In the genomic region with DNA sequence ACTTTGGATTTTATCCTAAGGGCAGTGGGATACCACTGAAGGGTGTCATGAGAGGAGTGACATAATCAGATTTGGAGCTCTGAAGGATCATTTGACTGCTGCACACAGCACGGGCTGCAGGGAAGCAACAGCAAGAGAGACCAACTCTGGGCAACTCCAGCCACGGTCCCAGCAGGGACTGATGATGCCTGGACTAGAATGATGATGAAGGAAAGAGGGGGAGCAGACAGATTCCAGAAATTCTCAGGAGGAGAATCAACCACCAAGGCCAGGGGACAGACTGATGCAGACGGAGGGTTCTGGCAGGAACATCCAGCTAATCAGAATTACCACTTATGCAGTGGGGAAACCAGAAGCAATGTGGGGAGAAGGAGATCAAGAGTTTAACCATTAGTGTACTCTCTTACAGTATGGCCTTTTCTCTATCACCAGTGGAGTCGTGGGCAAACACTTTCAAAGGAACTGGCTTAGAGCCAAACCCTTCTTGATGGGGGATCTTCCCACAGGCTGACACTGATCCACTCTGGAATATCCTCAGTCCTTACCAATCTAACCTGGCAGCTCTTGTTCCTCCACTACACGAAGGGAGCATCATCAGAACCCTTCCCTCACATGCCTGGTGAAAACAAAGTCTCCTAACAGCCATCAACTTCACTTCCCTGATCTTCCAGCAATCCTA, we compare ENCODE assay signal across 18 cellular contexts. TPM values are rescaled to one million over a fixed set of nuclear protein-coding genes. Genes with fewer than 3 reads are reported as not detected.
A peak's percentile ranks its signal among the peaks of the same experiment; 100 is the strongest.
DNase-seq lines count a peak whose midpoint lies in the region; TF ChIP-seq lines count a peak whose summit lies in the region.
"Had no signal": no experiment of that assay in that cellular context is flagged by ENCODE, and none has a peak within 500 bp of the region (broad histone marks: within the 10 kb centered on the region; RNA-seq: fewer than 3 reads in every experiment).

No MANE protein-coding gene starts in this region.

- peaks cover 51% of the 10 kb centered on the region for H3K4me1 Mint-ChIP-seq in activated naive CD4-positive, alpha-beta T cell treated with anti-CD3 and anti-CD28 coated beads, Interleukin-2, amount 10 ng/mL, durations not matched to agents 7 days and 5 days
- peaks cover 59% of the 10 kb centered on the region for H3K4me1 Mint-ChIP-seq in chondrocyte (ENCODE audit: low read depth)
- H3K4me1 Mint-ChIP-seq in immature natural killer cell = peaks cover 32 to 48% of the 10 kb centered on the region in 2 donors

- H3K9me3 Mint-ChIP-seq in activated naive CD4-positive, alpha-beta T cell treated with anti-CD3 and anti-CD28 coated beads, Interleukin-2, amount 10 ng/mL, durations not matched to agents 7 days and 5 days = peaks cover 1% of the 10 kb centered on the region
- no peaks in the 10 kb centered on the region for H3K9me3 Mint-ChIP-seq in chondrocyte (ENCODE audit: low read depth)
- H3K9me3 Mint-ChIP-seq in immature natural killer cell = no peaks in the 10 kb centered on the region
- H3K9me3 Mint-ChIP-seq: activated naive CD4-positive, alpha-beta T cell treated with anti-CD3 and anti-CD28 coated beads for 36 hours had no signal

- H3K27me3 ChIP-seq in skeletal muscle satellite cell (ENCODE audit: control insufficient read depth, insufficient read depth, low read length) = no peaks in the 10 kb centered on the region
- H3K27me3 ChIP-seq: esophagus muscularis mucosa had no signal

- POLR2A ChIA-PET in RWPE1 (lab: Yijun Ruan, JAX; ENCODE audit: low non-redundant PET) = no interaction called here

- TF ChIP-seq CTCF in RWPE1 (conservative IDR thresholded peaks at IDR 0.05; ENCODE audit: low read depth) = no peak
- no peak for TF ChIP-seq CTCF in chondrocyte (IDR thresholded peaks at IDR 0.05)
- no peak for TF ChIP-seq CTCF in lower leg skin (IDR thresholded peaks at IDR 0.05)

- H3K4me3 Mint-ChIP-seq in activated naive CD4-positive, alpha-beta T cell treated with anti-CD3 and anti-CD28 coated beads, Interleukin-2, amount 10 ng/mL, durations not matched to agents 7 days and 5 days = no peak overlapping the region
- H3K4me3 Mint-ChIP-seq in chondrocyte (ENCODE audit: unreplicated experiment) (peak overlapping the region; percentile 18), immature natural killer cell (no peak overlapping the region)
- H3K4me3 Mint-ChIP-seq: activated naive CD4-positive, alpha-beta T cell treated with anti-CD3 and anti-CD28 coated beads for 36 hours had no signal

- H3K27ac Mint-ChIP-seq in activated naive CD4-positive, alpha-beta T cell treated with anti-CD3 and anti-CD28 coated beads, Interleukin-2, amount 10 ng/mL, durations not matched to agents 7 days and 5 days = peak overlapping the region; percentile 4
- H3K27ac Mint-ChIP-seq in chondrocyte (ENCODE audit: unreplicated experiment) (peak overlapping the region; percentile 95), immature natural killer cell (no peak overlapping the region)
- H3K27ac Mint-ChIP-seq: activated naive CD4-positive, alpha-beta T cell treated with anti-CD3 and anti-CD28 coated beads for 36 hours had no signal

- 67 to 69% methylated on average over 5 of the region's 5 CpGs for WGBS in lower leg skin, 2 donors

- DNase-seq in activated naive CD4-positive, alpha-beta T cell treated with anti-CD3 and anti-CD28 coated beads, Interleukin-2, amount 10 ng/mL, durations not matched to agents 7 days and 5 days = no peak
- DNase-seq in activated naive CD4-positive, alpha-beta T cell (lab: John Stamatoyannopoulos, UW) = no peak
- DNase-seq in RWPE1 (ENCODE audit: low spot score) (no peak), chondrocyte (ENCODE audit: low spot score) (no peak), COR-L47 (lab: John Stamatoyannopoulos, UW) (no peak), immature natural killer cell (no peak), lower leg skin (ENCODE audit: low spot score in 2 of 2) (no peak)
- DNase-seq: activated CD4-positive, alpha-beta T cell treated with anti-CD3 and anti-CD28 coated beads, Interleukin-2, amount 50 U/mL, for 1 hour; activated naive CD4-positive, alpha-beta T cell treated with anti-CD3 and anti-CD28 coated beads for 36 hours; cortex of kidney; DMS 273 treated with DMSO at 0.1 percent for 48 hours; NCI-H1105 treated with DMSO at 0.1 percent for 48 hours; NCI-H510A treated with DMSO at 0.1 percent for 48 hours; stimulated activated CD4-positive, alpha-beta T cell treated with anti-CD3 and anti-CD28 coated beads, Interleukin-1b, Interleukin-23, amount 100 ng/mL, for 48 hours; stimulated activated CD8-positive, alpha-beta memory T cell treated with anti-CD3 and anti-CD28 coated beads, Interleukin-4, amount 100 ng/mL, for 48 hours; T-helper 2 cell had no signal

- peaks cover 58% of the 10 kb centered on the region for H3K4me1 ChIP-seq in skeletal muscle satellite cell (ENCODE audit: control insufficient read depth, insufficient read depth, low read length)

- intact Hi-C loops in lower leg skin (cut with DNase I; ENCODE audit: low total_unique reads) = loop anchor here (10.0 kb wide), 1 partner anchor 205 kb away; no protein-coding TSS in a partner anchor

- H3K27ac ChIP-seq in RWPE1 = 0 out of 2 replicates have a peak overlapping the region, but pooled peaks have one; percentile 5
- H3K27ac ChIP-seq: esophagus muscularis mucosa had no signal

- H3K36me3 ChIP-seq in skeletal muscle satellite cell (ENCODE audit: insufficient read depth, low read length) = peaks cover 6% of the 10 kb centered on the region

- CTCF ChIA-PET in activated naive CD4-positive, alpha-beta T cell treated with anti-CD3 and anti-CD28 coated beads, Interleukin-2, amount 10 ng/mL, durations not matched to agents 7 days and 5 days (lab: Charles Lee) = no interaction called here
- CTCF ChIA-PET in RWPE1 (lab: Yijun Ruan, JAX) = interaction anchor here (1.0 kb wide), 1 partner anchor 39 kb away, joined by 3 read pairs; no protein-coding TSS in a partner anchor

- H3K27me3 Mint-ChIP-seq in activated naive CD4-positive, alpha-beta T cell treated with anti-CD3 and anti-CD28 coated beads, Interleukin-2, amount 10 ng/mL, durations not matched to agents 7 days and 5 days = peaks cover 7% of the 10 kb centered on the region
- H3K27me3 Mint-ChIP-seq in chondrocyte (ENCODE audit: low read depth) = no peaks in the 10 kb centered on the region
- peaks cover 2 to 7% (median 6%) of the 10 kb centered on the region in 3 donors for H3K27me3 Mint-ChIP-seq in immature natural killer cell (ENCODE audit: low read depth in 3 of 3)

- TF ChIP-seq POLR2A in lower leg skin (IDR thresholded peaks at IDR 0.05) = no peak

- H3K36me3 Mint-ChIP-seq in activated naive CD4-positive, alpha-beta T cell treated with anti-CD3 and anti-CD28 coated beads, Interleukin-2, amount 10 ng/mL, durations not matched to agents 7 days and 5 days = peaks cover 9% of the 10 kb centered on the region
- no peaks in the 10 kb centered on the region for H3K36me3 Mint-ChIP-seq in chondrocyte (ENCODE audit: low read depth)
- H3K36me3 Mint-ChIP-seq in immature natural killer cell = peaks cover 5 to 9% (median 7%) of the 10 kb centered on the region in 3 donors

- no peaks in the 10 kb centered on the region for H3K9me3 ChIP-seq in skeletal muscle satellite cell (replicated peaks; ENCODE audit: low read length)
- H3K9me3 ChIP-seq: esophagus muscularis mucosa had no signal

- peak overlapping the region; percentile 13 for H3K4me3 ChIP-seq in skeletal muscle satellite cell (ENCODE audit: low read length)
- H3K4me3 ChIP-seq in lower leg skin (ENCODE audit: low read depth, poor library complexity, severe bottlenecking) = no peak overlapping the region
- H3K4me3 ChIP-seq: esophagus muscularis mucosa had no signal

- H3K4me2 ChIP-seq in skeletal muscle satellite cell (ENCODE audit: low read length) = peak overlapping the region; percentile 49

- peak overlapping the region; percentile 41 for H3K9ac ChIP-seq in skeletal muscle satellite cell (ENCODE audit: low read depth, low read length)

RNA-seq across cellular contexts. Expression of a gene that starts 3.3 kb away (rescaled TPM):
- 13.5 to 22.1 TPM (median 15.1 TPM) in 3 replicates for total RNA-seq in chondrocyte
- total RNA-seq in skeletal muscle satellite cell (2012; rRNA removed) = 29.5 and 34.0 TPM in 2 replicates
- 1 to 10 TPM; 1.1 to 2.3 (median 1.3) TPM for polyA plus RNA-seq in immature natural killer cell
- total RNA-seq in lower leg skin = 10 to 100 TPM; 23.3 to 37.4 (median 24.9) TPM

RNA-seq across cellular contexts. Expression of a gene that starts 23.0 kb away (rescaled TPM):
- 1.5 to 2.0 TPM (median 1.6 TPM) in 3 replicates for total RNA-seq in chondrocyte
- 5.9 and 7.6 TPM in 2 replicates for total RNA-seq in skeletal muscle satellite cell (2012; rRNA removed)
- 10 to 100 TPM in 2 of 3 donors, 1 to 10 TPM in 1; 9.0 to 33.8 (median 20.0) TPM for polyA plus RNA-seq in immature natural killer cell
- 100 to 1,000 TPM in 1 of 4 donors, 10 to 100 TPM in 3; 57.4 to 108 (median 66.7) TPM for total RNA-seq in lower leg skin

Comparison
In these comparisons a context has a peak if more than half of its experiments do, and no peak if none do; other contexts are left out.
1. H3K27ac Mint-ChIP-seq: peak in activated naive CD4-positive, alpha-beta T cell treated with anti-CD3 and anti-CD28 coated beads, Interleukin-2, amount 10 ng/mL, durations not matched to agents 7 days and 5 days (single experiment) and chondrocyte (single experiment); none in immature natural killer cell (0 of 6).
2. RNA of a gene that starts 23.0 kb away (total RNA-seq): 57.4 to 108 TPM in lower leg skin; 1.5 to 2.0 TPM in chondrocyte; every median in the first group is over 10 times any median in the second.